ENCODE assay signal across 17 cellular contexts in the genomic region with DNA sequence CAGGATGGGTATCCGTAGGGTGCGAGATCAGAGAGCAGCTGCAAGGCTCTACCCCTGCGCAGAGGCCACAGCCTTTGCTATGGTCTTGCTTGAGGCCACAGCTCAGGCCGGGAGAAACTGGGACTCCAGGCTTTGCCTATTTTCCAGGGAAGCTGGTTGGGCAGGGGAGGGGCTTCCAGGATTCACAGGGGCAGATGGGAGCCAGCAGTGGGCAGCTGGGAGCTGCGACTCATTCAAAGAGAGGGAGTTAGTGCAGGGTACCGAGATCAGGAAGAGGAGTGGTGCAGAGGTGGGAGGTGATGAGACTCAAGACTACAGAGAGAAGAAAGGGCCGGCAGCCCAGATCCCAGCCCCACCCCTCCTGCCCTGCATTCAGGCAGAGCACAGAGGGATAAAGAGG. TPM values are rescaled to one million over a fixed set of nuclear protein-coding genes. Genes with fewer than 3 reads are reported as not detected.
A peak's percentile ranks its signal among the peaks of the same experiment; 100 is the strongest.
DNase-seq lines count a peak whose midpoint lies in the region; ATAC-seq, FAIRE-seq and TF ChIP-seq lines count a peak whose summit lies in the region.
"Had no signal": no experiment of that assay in that cellular context is flagged by ENCODE, and none has a peak within 500 bp of the region (broad histone marks: within the 10 kb centered on the region; RNA-seq: fewer than 3 reads in every experiment).

No MANE protein-coding gene starts in this region.

- H3F3A ChIP-seq in neural progenitor cell (ENCODE audit: low read depth), result peaks cover 4% of the 10 kb centered on the region

- BruUV-seq in K562 (replicated peaks; lab: Mats Ljungman, UMichigan), result no TSS peak

- in situ Hi-C loops in K562 (cut with MboI), result no loop called here

- no peak for ATAC-seq in K562
- ATAC-seq in HG03196 (IDR thresholded peaks at IDR 0.05; ENCODE audit: unreplicated experiment), result no peak

- H3K27me3 Mint-ChIP-seq in T-helper 1 cell treated with Interleukin-12 subunit alpha and Interleukin-12 subunit beta and Interleukin-4 antibody, amounts not matched to agents 30 μg/mL and 1 μg/mL, for 36 hours (ENCODE audit: low read depth), result no peaks in the 10 kb centered on the region
- H3K27me3 Mint-ChIP-seq in IgD-negative memory B cell, result no peaks in the 10 kb centered on the region
- H3K27me3 Mint-ChIP-seq in neural progenitor cell (ENCODE audit: insufficient read depth, low read depth), result peaks cover 7% of the 10 kb centered on the region

- no peak for FAIRE-seq in K562 (lab: Jason Lieb, UNC)

- TF ChIP-seq CTCF in K562 (IDR thresholded peaks at IDR 0.05 in 2 of 3, conservative IDR thresholded peaks at IDR 0.05 in 1 of 3; ENCODE audit: insufficient read depth in 2 of 3, low read depth in 1 of 3, low read length in 3 of 3), result no peak
- TF ChIP-seq CTCF in neural progenitor cell (IDR thresholded peaks at IDR 0.05), result no peak

- H3K4me1 ChIP-seq in K562 (replicated peaks in 1 of 2; ENCODE audit: control insufficient read depth in 2 of 2, insufficient read depth in 2 of 2, low read length in 2 of 2), result peaks cover 5 to 8% of the 10 kb centered on the region in 2 experiments; a peak in 3 of 5 replicates
- peaks cover 5% of the 10 kb centered on the region for H3K4me1 ChIP-seq in neural progenitor cell
- H3K4me1 ChIP-seq: BE2C, colonic mucosa had no signal

- peaks cover 70% of the 10 kb centered on the region; the same call in 2 of the 3 replicates for H3K36me3 ChIP-seq in K562 (ENCODE audit: control insufficient read depth, insufficient read depth, low read length)
- H3K36me3 ChIP-seq in neural progenitor cell, result no peaks in the 10 kb centered on the region

- WGBS in K562 (ENCODE audit: insufficient coverage, low coverage, missing lambda C conversion rate), result 91% methylated on average over 7 of the region's 7 CpGs

- peaks cover 4% of the 10 kb centered on the region for H3K9me1 ChIP-seq in K562 (ENCODE audit: control insufficient read depth, insufficient read depth, low read length)

- no peak overlapping the region for H3K4me3 Mint-ChIP-seq in T-helper 1 cell treated with Interleukin-12 subunit alpha and Interleukin-12 subunit beta and Interleukin-4 antibody, amounts not matched to agents 30 μg/mL and 1 μg/mL, for 36 hours
- H3K4me3 Mint-ChIP-seq in IgD-negative memory B cell (peak overlapping the region in 1 of 4 donors; percentile 68), neural progenitor cell (no peak overlapping the region)

- H3K9me3 Mint-ChIP-seq in T-helper 1 cell treated with Interleukin-12 subunit alpha and Interleukin-12 subunit beta and Interleukin-4 antibody, amounts not matched to agents 30 μg/mL and 1 μg/mL, for 36 hours, result no peaks in the 10 kb centered on the region
- peaks cover 0 to 3% (median 0%) of the 10 kb centered on the region in 3 donors for H3K9me3 Mint-ChIP-seq in IgD-negative memory B cell
- H3K9me3 Mint-ChIP-seq in neural progenitor cell, result no peaks in the 10 kb centered on the region

- H4K20me1 ChIP-seq in K562 (replicated peaks; ENCODE audit: control insufficient read depth, insufficient read depth, low read length) (peaks cover 7% of the 10 kb centered on the region; the same call in 1 of the 2 replicates), neural progenitor cell (ENCODE audit: low read depth) (no peaks in the 10 kb centered on the region)

- TF ChIP-seq POLR2A in K562 (conservative IDR thresholded peaks at IDR 0.05), result no peak

- DNase-seq in T-helper 1 cell, result no peak
- DNase-seq in K562 (ENCODE audit: extremely low read depth in 1 of 4, low spot score in 3 of 4), result peak in 2 of 4 experiments; percentile 4 to 8
- DNase-seq in neural progenitor cell (ENCODE audit: low spot score), result peak; percentile 44
- DNase-seq in NCI-H2107 (lab: John Stamatoyannopoulos, UW), result no peak
- DNase-seq in SHP77 (lab: John Stamatoyannopoulos, UW), result no peak
- DNase-seq: activated CD4-positive, CD25-positive, alpha-beta regulatory T cell; activated naive CD4-positive, alpha-beta T cell; BE2C; colonic mucosa; foreskin fibroblast; MG63; NCI-H345; SIG-M5 had no signal

- H3K27ac ChIP-seq in K562 (ENCODE audit: extremely low read depth, low read depth, low read length), result no peak overlapping the region
- H3K27ac ChIP-seq in neural progenitor cell, result no peak overlapping the region
- H3K27ac ChIP-seq: colonic mucosa, thoracic aorta had no signal

- no peaks in the 10 kb centered on the region for H3K9me3 ChIP-seq in K562 (replicated peaks; ENCODE audit: control insufficient read depth, insufficient read depth, low read depth, low read length)
- H3K9me3 ChIP-seq in neural progenitor cell (ENCODE audit: low read depth), result no peaks in the 10 kb centered on the region
- H3K9me3 ChIP-seq: BE2C, colonic mucosa, MG63, thoracic aorta had no signal

- no peak for TF ChIP-seq EP300 in K562 (IDR thresholded peaks at IDR 0.05; ENCODE audit: low read length)

- H3K9ac ChIP-seq in K562 (ENCODE audit: insufficient read depth in 1 of 2, low read depth in 2 of 2, low read length in 2 of 2), result no peak overlapping the region
- H3K9ac ChIP-seq in neural progenitor cell, result no peak overlapping the region

- H3K79me2 ChIP-seq in K562 (ENCODE audit: control insufficient read depth, insufficient read depth, low read length) (no peaks in the 10 kb centered on the region), neural progenitor cell (ENCODE audit: low read depth) (no peaks in the 10 kb centered on the region)

- H3K4me1 Mint-ChIP-seq in T-helper 1 cell treated with Interleukin-12 subunit alpha and Interleukin-12 subunit beta and Interleukin-4 antibody, amounts not matched to agents 30 μg/mL and 1 μg/mL, for 36 hours (ENCODE audit: low read depth), result peaks cover 10% of the 10 kb centered on the region
- H3K4me1 Mint-ChIP-seq in IgD-negative memory B cell, result peaks cover 0 to 2% (median 1%) of the 10 kb centered on the region in 3 donors
- H3K4me1 Mint-ChIP-seq in neural progenitor cell, result peaks cover 21% of the 10 kb centered on the region

- POLR2A ChIA-PET in K562 (lab: Yijun Ruan, JAX), result interaction anchor here (0.6 to 1.4 kb wide), 2 partner anchors 12 to 220 kb away, joined by 4 to 5 read pairs; a partner anchor contains a TSS

- H2AFZ ChIP-seq in K562 (ENCODE audit: low read depth, low read length) (no peak overlapping the region), neural progenitor cell (replicated peaks) (peak overlapping the region; percentile 88)

- H3K27me3 ChIP-seq in K562 (ENCODE audit: control insufficient read depth in 2 of 2, insufficient read depth in 2 of 2, low read length in 2 of 2), result no peaks in the 10 kb centered on the region
- H3K27me3 ChIP-seq in neural progenitor cell, result no peaks in the 10 kb centered on the region
- H3K27me3 ChIP-seq: BE2C, colonic mucosa, MG63 had no signal

- H3K27ac Mint-ChIP-seq in T-helper 1 cell treated with Interleukin-12 subunit alpha and Interleukin-12 subunit beta and Interleukin-4 antibody, amounts not matched to agents 30 μg/mL and 1 μg/mL, for 36 hours, result peak overlapping the region; percentile 31
- H3K27ac Mint-ChIP-seq in IgD-negative memory B cell (peak overlapping the region; percentile 76 to 94 (median 93)), neural progenitor cell (peak overlapping the region; percentile 10)

- CTCF ChIA-PET in K562 (lab: Yijun Ruan, JAX; ENCODE audit: low intra/inter-chr PET ratio), result no interaction called here

- intact Hi-C loops in K562 (cut with micrococcal nuclease), result no loop called here

- H3K4me3 ChIP-seq in K562 (no peak overlapping the region), neural progenitor cell (no peak overlapping the region)
- H3K4me3 ChIP-seq: colonic mucosa, MG63, thoracic aorta had no signal

- no peak for TF ChIP-seq RAD21 in K562 (CRISPR knock-in tag; conservative IDR thresholded peaks at IDR 0.05 in 1 of 2, IDR thresholded peaks at IDR 0.05 in 1 of 2)

- H3K4me2 ChIP-seq in K562 (ENCODE audit: insufficient read depth, low read length), result no peak overlapping the region
- H3K4me2 ChIP-seq in neural progenitor cell, result peak overlapping the region; percentile 10

- H3K36me3 Mint-ChIP-seq in T-helper 1 cell treated with Interleukin-12 subunit alpha and Interleukin-12 subunit beta and Interleukin-4 antibody, amounts not matched to agents 30 μg/mL and 1 μg/mL, for 36 hours (ENCODE audit: low read depth), result peaks cover 49% of the 10 kb centered on the region
- peaks cover 3% of the 10 kb centered on the region for H3K36me3 Mint-ChIP-seq in IgD-negative memory B cell
- no peaks in the 10 kb centered on the region for H3K36me3 Mint-ChIP-seq in neural progenitor cell

RNA-seq across cellular contexts. Expression of a gene that starts 12.1 kb away (rescaled TPM):
- polyA plus RNA-seq in IgD-negative memory B cell, result 89.3 TPM
- total RNA-seq in K562 (2011; cell fraction: chromatin; rRNA removed; ENCODE audit: low replicate concordance), result 133 and 378 TPM in 2 replicates
- 188 and 218 TPM in 2 replicates for total RNA-seq in K562 (2011; cell fraction: nucleolus; rRNA removed)
- total RNA-seq in K562 (2011; cell fraction: nucleoplasm; rRNA removed), result 153 and 170 TPM in 2 replicates
- total RNA-seq in K562 (2014; rRNA removed), result 31.1 and 34.2 TPM in 2 replicates
- total RNA-seq in K562 (2014; rRNA removed; fragmentation: Illumina TruSeq; extraction: Trizol), result 8.3 and 10.0 TPM in 2 replicates
- 11.4 and 11.9 TPM in 2 replicates for total RNA-seq in K562 (2015; rRNA removed; fragmentation: Illumina TruSeq; extraction: Trizol)
- total RNA-seq in K562 (2021), result 58.2 and 68.9 TPM in 2 replicates
- 15.6 and 30.7 TPM in 2 replicates for polyA plus RNA-seq in K562 (2011; rRNA removed)
- 15.4 and 18.5 TPM in 2 replicates for polyA plus RNA-seq in K562 (2011; cell fraction: cytosol; rRNA removed)
- polyA plus RNA-seq in K562 (2011; cell fraction: nucleus; rRNA removed), result 97.7 and 167 TPM in 2 replicates
- 50.5 and 78.5 TPM in 2 replicates for polyA plus RNA-seq in K562 (2012)
- 32.2 and 45.4 TPM in 2 replicates for polyA plus RNA-seq in K562 (2014; fragmentation: Illumina TruSeq; extraction: Trizol)
- polyA plus RNA-seq in K562 (2014; fragmentation: Nextera tagmentation; extraction: Ambion mirVana), result 1 to 10 TPM; 2.5 to 3.1 TPM
- polyA plus RNA-seq in K562 (2014; rRNA removed), result 28.2 and 35.7 TPM in 2 replicates
- 22.6 and 23.8 TPM in 2 replicates for polyA minus RNA-seq in K562 (2011; rRNA and poly(A)+ RNA removed)
- 20.7 and 23.5 TPM in 2 replicates for polyA minus RNA-seq in K562 (2011; cell fraction: cytosol; rRNA and poly(A)+ RNA removed)
- polyA minus RNA-seq in K562 (2011; cell fraction: nucleus; rRNA and poly(A)+ RNA removed), result 38.5 and 43.3 TPM in 2 replicates
- total RNA-seq in neural progenitor cell (ENCODE audit: low replicate concordance), result 1.1 and 1.5 TPM in 2 replicates

RNA-seq across cellular contexts. Expression of a gene that starts 25.8 kb away (rescaled TPM):
- 169 TPM for polyA plus RNA-seq in IgD-negative memory B cell
- 212 and 603 TPM in 2 replicates for total RNA-seq in K562 (2011; cell fraction: chromatin; rRNA removed; ENCODE audit: low replicate concordance)
- 468 and 513 TPM in 2 replicates for total RNA-seq in K562 (2011; cell fraction: nucleolus; rRNA removed)
- total RNA-seq in K562 (2011; cell fraction: nucleoplasm; rRNA removed), result 227 and 308 TPM in 2 replicates
- 239 and 284 TPM in 2 replicates for total RNA-seq in K562 (2014; rRNA removed)
- total RNA-seq in K562 (2014; rRNA removed; fragmentation: Illumina TruSeq; extraction: Trizol), result 75.4 and 90.3 TPM in 2 replicates
- 163 and 166 TPM in 2 replicates for total RNA-seq in K562 (2015; rRNA removed; fragmentation: Illumina TruSeq; extraction: Trizol)
- total RNA-seq in K562 (2021), result 244 and 249 TPM in 2 replicates
- 120 and 136 TPM in 2 replicates for polyA plus RNA-seq in K562 (2011; rRNA removed)
- 104 and 196 TPM in 2 replicates for polyA plus RNA-seq in K562 (2011; cell fraction: cytosol; rRNA removed)
- 938 and 1,011 TPM in 2 replicates for polyA plus RNA-seq in K562 (2011; cell fraction: nucleus; rRNA removed)
- polyA plus RNA-seq in K562 (2012), result 261 and 285 TPM in 2 replicates
- polyA plus RNA-seq in K562 (2014; fragmentation: Illumina TruSeq; extraction: Trizol), result 140 and 177 TPM in 2 replicates
- polyA plus RNA-seq in K562 (2014; fragmentation: Nextera tagmentation; extraction: Ambion mirVana), result 100 to 1,000 TPM; 188 to 230 TPM
- polyA plus RNA-seq in K562 (2014; rRNA removed), result 239 and 250 TPM in 2 replicates
- polyA minus RNA-seq in K562 (2011; rRNA and poly(A)+ RNA removed), result 62.7 and 99.1 TPM in 2 replicates
- polyA minus RNA-seq in K562 (2011; cell fraction: cytosol; rRNA and poly(A)+ RNA removed), result 83.0 and 99.1 TPM in 2 replicates
- 152 and 185 TPM in 2 replicates for polyA minus RNA-seq in K562 (2011; cell fraction: nucleus; rRNA and poly(A)+ RNA removed)
- total RNA-seq in neural progenitor cell (ENCODE audit: low replicate concordance), result 38.6 and 92.0 TPM in 2 replicates

RNA-seq across cellular contexts. Expression of a gene that starts 39.8 kb away (rescaled TPM):
- 52.6 TPM for polyA plus RNA-seq in IgD-negative memory B cell
- 22.5 and 89.0 TPM in 2 replicates for total RNA-seq in K562 (2011; cell fraction: chromatin; rRNA removed; ENCODE audit: low replicate concordance)
- 76.9 and 79.6 TPM in 2 replicates for total RNA-seq in K562 (2011; cell fraction: nucleolus; rRNA removed)
- total RNA-seq in K562 (2011; cell fraction: nucleoplasm; rRNA removed), result 33.7 and 45.6 TPM in 2 replicates
- total RNA-seq in K562 (2014; rRNA removed), result 108 and 133 TPM in 2 replicates
- 25.8 and 37.3 TPM in 2 replicates for total RNA-seq in K562 (2014; rRNA removed; fragmentation: Illumina TruSeq; extraction: Trizol)
- 75.0 and 80.6 TPM in 2 replicates for total RNA-seq in K562 (2015; rRNA removed; fragmentation: Illumina TruSeq; extraction: Trizol)
- 222 and 228 TPM in 2 replicates for total RNA-seq in K562 (2021)
- polyA plus RNA-seq in K562 (2011; rRNA removed), result 52.1 and 63.7 TPM in 2 replicates
- polyA plus RNA-seq in K562 (2011; cell fraction: cytosol; rRNA removed), result 66.1 and 116 TPM in 2 replicates
- 105 and 144 TPM in 2 replicates for polyA plus RNA-seq in K562 (2011; cell fraction: nucleus; rRNA removed)
- 160 and 186 TPM in 2 replicates for polyA plus RNA-seq in K562 (2012)
- polyA plus RNA-seq in K562 (2014; fragmentation: Illumina TruSeq; extraction: Trizol), result 77.5 and 97.5 TPM in 2 replicates
- under 1 TPM; 0.30 to 0.57 TPM for polyA plus RNA-seq in K562 (2014; fragmentation: Nextera tagmentation; extraction: Ambion mirVana)
- 97.3 and 108 TPM in 2 replicates for polyA plus RNA-seq in K562 (2014; rRNA removed)
- 37.3 and 59.9 TPM in 2 replicates for polyA minus RNA-seq in K562 (2011; rRNA and poly(A)+ RNA removed)
- 93.0 and 105 TPM in 2 replicates for polyA minus RNA-seq in K562 (2011; cell fraction: cytosol; rRNA and poly(A)+ RNA removed)
- polyA minus RNA-seq in K562 (2011; cell fraction: nucleus; rRNA and poly(A)+ RNA removed), result 25.6 and 39.1 TPM in 2 replicates
- total RNA-seq in neural progenitor cell (ENCODE audit: low replicate concordance), result 29.0 and 98.6 TPM in 2 replicates

Comparison
In these comparisons a context has a peak if more than half of its experiments do, and no peak if none do; other contexts are left out.
1. H3K27ac Mint-ChIP-seq: peak in every context shown above with its lines; median percentile 93 in IgD-negative memory B cell; 31 in T-helper 1 cell treated with Interleukin-12 subunit alpha and Interleukin-12 subunit beta and Interleukin-4 antibody, amounts not matched to agents 30 μg/mL and 1 μg/mL, for 36 hours; 10 in neural progenitor cell.